Comparison of ENCODE assay signal across 8 cellular contexts in genomic region chr12:65278576-65279386, GRCh38. TPM values are rescaled to one million over a fixed set of nuclear protein-coding genes. Genes with fewer than 3 reads are reported as not detected.
DNase-seq lines count a peak whose midpoint lies in the region; ATAC-seq and TF ChIP-seq lines count a peak whose summit lies in the region.

Gene MSRB3, plus strand, starts transcription at chr12:65278683. Its CDS starts 29,897 bp downstream, at chr12:65308580.

- TF ChIP-seq CTCF in DND-41 (IDR thresholded peaks at IDR 0.05; ENCODE audit: borderline replicate concordance, extremely low read depth, low read length, poor library complexity, severe bottlenecking) (peak; percentile 35), foreskin fibroblast (IDR thresholded peaks at IDR 0.05; ENCODE audit: low read depth, low read length) (no peak), natural killer cell (IDR thresholded peaks at IDR 0.05) (no peak)

- no peak within 1 kb of the TSS for H3K27ac Mint-ChIP-seq in activated T-helper 1 cell treated with anti-CD3 and anti-CD28 coated beads, Interleukin-12 subunit alpha, Interleukin-12 subunit beta, Interleukin-2, Interleukin-4 antibody, amounts not matched to agents 30 ng/mL and 10 ng/mL and 1 ng/mL, durations not matched to agents 14 hours and 24 hours and 36 hours
- H3K27ac Mint-ChIP-seq in natural killer cell, result no peak within 1 kb of the TSS

- H3K4me3 Mint-ChIP-seq in activated T-helper 1 cell treated with anti-CD3 and anti-CD28 coated beads, Interleukin-12 subunit alpha, Interleukin-12 subunit beta, Interleukin-2, Interleukin-4 antibody, amounts not matched to agents 30 ng/mL and 10 ng/mL and 1 ng/mL, durations not matched to agents 14 hours and 24 hours and 36 hours, result peak within 1 kb of the TSS; percentile 60
- H3K4me3 Mint-ChIP-seq in natural killer cell, result peak within 1 kb of the TSS; percentile 78

- intact Hi-C loops in activated T-helper 1 cell treated with anti-CD3 and anti-CD28 coated beads, Interleukin-12 subunit alpha, Interleukin-12 subunit beta, Interleukin-2, Interleukin-4 antibody, amounts not matched to agents 30 ng/mL and 10 ng/mL and 1 ng/mL, durations not matched to agents 14 hours and 24 hours and 36 hours (cut with micrococcal nuclease), result no loop called here
- intact Hi-C loops in natural killer cell (cut with micrococcal nuclease), result no loop called here

- peak within 1 kb of the TSS; percentile 83 for H2AFZ ChIP-seq in DND-41 (ENCODE audit: low read depth, low read length)

- peaks cover 38% of the 10 kb centered on the region for H3K79me2 ChIP-seq in DND-41 (ENCODE audit: insufficient read depth, low read length)

- peaks cover 32% of the 10 kb centered on the region for H3K27me3 ChIP-seq in DND-41 (ENCODE audit: insufficient read depth, low read length, poor library complexity)

- peaks cover 79% of the 10 kb centered on the region for H3K4me1 ChIP-seq in DND-41 (ENCODE audit: insufficient read depth, low read length)

- peak; percentile 58; the same call in 1 of the 2 replicates for TF ChIP-seq EP300 in Ishikawa (IDR thresholded peaks at IDR 0.05; ENCODE audit: borderline replicate concordance)

- H3K36me3 ChIP-seq in DND-41 (ENCODE audit: insufficient read depth, low read length), result no peaks in the 10 kb centered on the region

- H3K27me3 Mint-ChIP-seq in activated T-helper 1 cell treated with anti-CD3 and anti-CD28 coated beads, Interleukin-12 subunit alpha, Interleukin-12 subunit beta, Interleukin-2, Interleukin-4 antibody, amounts not matched to agents 30 ng/mL and 10 ng/mL and 1 ng/mL, durations not matched to agents 14 hours and 24 hours and 36 hours (ENCODE audit: insufficient read depth), result peaks cover 57% of the 10 kb centered on the region
- peaks cover 33 to 44% of the 10 kb centered on the region in 2 donors for H3K27me3 Mint-ChIP-seq in natural killer cell (ENCODE audit: low read depth in 2 of 2)

- peak within 1 kb of the TSS; percentile 91 for H3K4me2 ChIP-seq in DND-41 (ENCODE audit: insufficient read depth, low read length)

- no peaks in the 10 kb centered on the region for H3K4me1 Mint-ChIP-seq in activated T-helper 1 cell treated with anti-CD3 and anti-CD28 coated beads, Interleukin-12 subunit alpha, Interleukin-12 subunit beta, Interleukin-2, Interleukin-4 antibody, amounts not matched to agents 30 ng/mL and 10 ng/mL and 1 ng/mL, durations not matched to agents 14 hours and 24 hours and 36 hours (ENCODE audit: low read depth)
- H3K4me1 Mint-ChIP-seq in natural killer cell, result peaks cover 5 to 13% of the 10 kb centered on the region in 2 donors

- H3K4me3 ChIP-seq in DND-41 (ENCODE audit: low read depth in 1 of 2, low read length in 2 of 2), result peak within 1 kb of the TSS; percentile 17 to 64; a peak in 3 of 4 replicates
- H3K4me3 ChIP-seq in foreskin fibroblast (ENCODE audit: low read depth in 1 of 2, low read length in 2 of 2), result peak within 1 kb of the TSS; percentile 73 to 83

- H3K9ac ChIP-seq in DND-41 (ENCODE audit: low read depth, low read length), result peak within 1 kb of the TSS; percentile 74

- H3K9me3 ChIP-seq in DND-41 (ENCODE audit: insufficient read depth, low read length, severe bottlenecking), result no peaks in the 10 kb centered on the region

- H3K36me3 Mint-ChIP-seq in activated T-helper 1 cell treated with anti-CD3 and anti-CD28 coated beads, Interleukin-12 subunit alpha, Interleukin-12 subunit beta, Interleukin-2, Interleukin-4 antibody, amounts not matched to agents 30 ng/mL and 10 ng/mL and 1 ng/mL, durations not matched to agents 14 hours and 24 hours and 36 hours (ENCODE audit: low read depth), result no peaks in the 10 kb centered on the region
- H3K36me3 Mint-ChIP-seq in natural killer cell, result no peaks in the 10 kb centered on the region

- DNase-seq in DND-41 (peak; percentile 45), foreskin fibroblast (peak; percentile 69 to 88), natural killer cell (no peak)
- no peak for DNase-seq in activated T-helper 1 cell treated with anti-CD3 and anti-CD28 coated beads, Interleukin-12 subunit alpha, Interleukin-12 subunit beta, Interleukin-2, Interleukin-4 antibody, amounts not matched to agents 30 ng/mL and 10 ng/mL and 1 ng/mL, durations not matched to agents 14 hours and 24 hours and 36 hours (ENCODE audit: low spot score)
- no peak for DNase-seq in NK-92 treated with Interleukin-12 subunit alpha and Interleukin-12 subunit beta, amount 100 ng/mL, for 24 hours (lab: John Stamatoyannopoulos, UW)
- no peak for DNase-seq in stimulated activated naive CD4-positive, alpha-beta T cell (lab: John Stamatoyannopoulos, UW)

- H3K27ac ChIP-seq in DND-41 (ENCODE audit: low read length), result peak within 1 kb of the TSS; percentile 79

- H4K20me1 ChIP-seq in DND-41 (ENCODE audit: insufficient read depth, low read length), result no peaks in the 10 kb centered on the region

- ATAC-seq in DND-41 (ENCODE audit: insufficient read depth, low read depth) (peak; percentile 71), GM21381 (IDR thresholded peaks at IDR 0.05; ENCODE audit: unreplicated experiment) (peak; percentile 71), natural killer cell (peak; percentile 47 to 72 (median 56))

- no peak for TF ChIP-seq RAD21 in Ishikawa (IDR thresholded peaks at IDR 0.05; ENCODE audit: low read depth)

- no peaks in the 10 kb centered on the region for H3K9me3 Mint-ChIP-seq in activated T-helper 1 cell treated with anti-CD3 and anti-CD28 coated beads, Interleukin-12 subunit alpha, Interleukin-12 subunit beta, Interleukin-2, Interleukin-4 antibody, amounts not matched to agents 30 ng/mL and 10 ng/mL and 1 ng/mL, durations not matched to agents 14 hours and 24 hours and 36 hours
- no peaks in the 10 kb centered on the region for H3K9me3 Mint-ChIP-seq in natural killer cell

TF ChIP-seq in Ishikawa, 13 proteins besides CTCF, POLR2A, EP300 and RAD21:
- TF ChIP-seq TEAD4 (IDR thresholded peaks at IDR 0.05), result peak; percentile 97
- TF ChIP-seq CEBPB (IDR thresholded peaks at IDR 0.05), result no peak
- 0 out of 2 replicates have a peak, but pooled peaks have one; percentile 7 for TF ChIP-seq REST (IDR thresholded peaks at IDR 0.05; ENCODE audit: low read depth)
- TF ChIP-seq FOXM1 (IDR thresholded peaks at IDR 0.05; ENCODE audit: borderline replicate concordance, low read depth), result no peak
- peak; percentile 32; the same call in 1 of the 2 replicates for TF ChIP-seq NFIC (IDR thresholded peaks at IDR 0.05)
- no peak for TF ChIP-seq CREB1 (IDR thresholded peaks at IDR 0.05; ENCODE audit: low read depth)
- peak; percentile 86 for TF ChIP-seq TAF1 (IDR thresholded peaks at IDR 0.05; ENCODE audit: low read depth)
- no peak for TF ChIP-seq EGR1 (IDR thresholded peaks at IDR 0.05)
- no peak for TF ChIP-seq USF1 (IDR thresholded peaks at IDR 0.05)
- peak; percentile 35; the same call in 1 of the 2 replicates for TF ChIP-seq YY1 (IDR thresholded peaks at IDR 0.05; ENCODE audit: low read depth)
- no peak; the same call in none of the 2 replicates for TF ChIP-seq TCF12 (IDR thresholded peaks at IDR 0.05; ENCODE audit: low read depth)
- peak; percentile 77 for TF ChIP-seq MAX (IDR thresholded peaks at IDR 0.05)
- TF ChIP-seq ZBTB7A (IDR thresholded peaks at IDR 0.05; ENCODE audit: low read depth), result peak; percentile 86

RNA-seq across cellular contexts. Expression of gene MSRB3, which starts in this region (rescaled TPM):
- total RNA-seq in activated T-helper 1 cell treated with anti-CD3 and anti-CD28 coated beads, Interleukin-12 subunit alpha, Interleukin-12 subunit beta, Interleukin-2, Interleukin-4 antibody, amounts not matched to agents 30 ng/mL and 10 ng/mL and 1 ng/mL, durations not matched to agents 14 hours and 24 hours and 36 hours, result 0.15 TPM in 1 of 2 replicates, not detected in the other
- total RNA-seq in natural killer cell, result 1 to 10 TPM; 2.4 to 3.4 (median 3.1) TPM

Comparison
In these comparisons a context has a peak if more than half of its experiments do, and no peak if none do; other contexts are left out.
1. DNase-seq: peak in DND-41 (single experiment) and foreskin fibroblast (2 of 2); none in activated T-helper 1 cell treated with anti-CD3 and anti-CD28 coated beads, Interleukin-12 subunit alpha, Interleukin-12 subunit beta, Interleukin-2, Interleukin-4 antibody, amounts not matched to agents 30 ng/mL and 10 ng/mL and 1 ng/mL, durations not matched to agents 14 hours and 24 hours and 36 hours (single experiment), natural killer cell (single experiment), NK-92 treated with Interleukin-12 subunit alpha and Interleukin-12 subunit beta, amount 100 ng/mL, for 24 hours (single experiment) and stimulated activated naive CD4-positive, alpha-beta T cell (0 of 6).
2. Peak in every context shown above with its lines, with median percentiles within 50 percentile points of each other: ATAC-seq.